ENCODE assay signal across 17 cellular contexts in the genomic region with DNA sequence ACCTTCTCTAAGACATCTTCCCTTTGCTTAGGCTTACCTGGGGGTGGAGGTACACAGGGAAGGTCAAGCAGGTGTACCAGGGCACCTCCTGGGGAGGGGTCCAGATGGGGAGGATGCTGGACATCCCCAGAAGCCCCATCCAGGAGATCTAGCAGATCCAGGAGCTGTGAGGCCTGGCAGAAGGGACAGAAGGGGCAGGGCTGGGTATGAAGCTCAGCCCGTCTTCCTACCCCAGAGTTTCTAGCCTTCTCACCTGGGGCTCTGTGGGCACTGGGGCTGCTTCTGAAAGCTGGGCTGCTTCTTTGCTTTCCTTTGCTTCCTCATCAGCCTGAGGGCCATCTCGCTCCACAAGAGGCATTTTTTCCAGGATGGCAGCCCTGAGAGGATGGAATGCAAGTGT. TPM values are rescaled to one million over a fixed set of nuclear protein-coding genes. Genes with fewer than 3 reads are reported as not detected.
DNase-seq lines count a peak whose midpoint lies in the region; ATAC-seq and TF ChIP-seq lines count a peak whose summit lies in the region.
"Had no signal": no experiment of that assay in that cellular context is flagged by ENCODE, and none has a peak within 500 bp of the region (broad histone marks: within the 10 kb centered on the region; RNA-seq: fewer than 3 reads in every experiment).

No MANE protein-coding gene starts in this region.

- H3K4me3 ChIP-seq in dorsolateral prefrontal cortex = no peak overlapping the region

- no peak overlapping the region for H3K4me3 Mint-ChIP-seq in stimulated activated memory B cell treated with anti-CD40 and anti-IgM and Interleukin-4, amounts not matched to agents 10 μg/mL and 1 μg/mL and 100 μg/mL, for 72 hours
- H3K4me3 Mint-ChIP-seq: CD4-positive, alpha-beta memory T cell had no signal

- H3K27me3 Mint-ChIP-seq in stimulated activated memory B cell treated with anti-CD40 and anti-IgM and Interleukin-4, amounts not matched to agents 10 μg/mL and 1 μg/mL and 100 μg/mL, for 72 hours = no peaks in the 10 kb centered on the region
- H3K27me3 Mint-ChIP-seq: CD4-positive, alpha-beta memory T cell had no signal

- peak overlapping the region; percentile 47 for H3K27ac ChIP-seq in RWPE1
- peak overlapping the region in 45 of 59 donors; percentile 0 to 84 (median 58) for H3K27ac ChIP-seq in dorsolateral prefrontal cortex

- H3K27ac Mint-ChIP-seq in activated naive CD4-positive, alpha-beta T cell treated with anti-CD3 and anti-CD28 coated beads, Interleukin-2, amount 50 U/mL, for 72 hours = peak overlapping the region; percentile 79 to 97
- H3K27ac Mint-ChIP-seq in stimulated activated memory B cell treated with anti-CD40 and anti-IgM and Interleukin-4, amounts not matched to agents 10 μg/mL and 1 μg/mL and 100 μg/mL, for 72 hours = peak overlapping the region; percentile 39

- intact Hi-C loops in dorsolateral prefrontal cortex (cut with DNase I) = loop anchor here (2.0 to 5.0 kb wide), 2 partner anchors 78 to 234 kb away; no protein-coding TSS in a partner anchor

- DNase-seq in activated naive CD4-positive, alpha-beta T cell treated with anti-CD3 and anti-CD28 coated beads, Interleukin-2, amount 50 U/mL, for 72 hours (ENCODE audit: low spot score in 2 of 2) = no peak
- DNase-seq in activated naive CD4-positive, alpha-beta T cell treated with anti-CD3 and anti-CD28 coated beads, Interleukin-2, amount 50 U/mL, for 16 hours = no peak
- no peak for DNase-seq in RWPE1 (ENCODE audit: low spot score)
- no peak for DNase-seq in dorsolateral prefrontal cortex
- DNase-seq in epidermal melanocyte (ENCODE audit: insufficient read length, low spot score) = no peak
- DNase-seq: CD4-positive, alpha-beta memory T cell; GF-D8; KG1; NCI-H1105 treated with DMSO at 0.1 percent for 48 hours; NCI-H1694 treated with DMSO at 0.1 percent for 48 hours; NK-92 treated with Interleukin-12 subunit alpha and Interleukin-12 subunit beta, amount 100 ng/mL, for 24 hours; SHP77 treated with DMSO at 0.1 percent for 48 hours had no signal

- H3K36me3 Mint-ChIP-seq in activated naive CD4-positive, alpha-beta T cell treated with anti-CD3 and anti-CD28 coated beads, Interleukin-2, amount 50 U/mL, for 72 hours = peaks cover 0 to 23% of the 10 kb centered on the region in 2 donors
- peaks cover 45% of the 10 kb centered on the region for H3K36me3 Mint-ChIP-seq in stimulated activated memory B cell treated with anti-CD40 and anti-IgM and Interleukin-4, amounts not matched to agents 10 μg/mL and 1 μg/mL and 100 μg/mL, for 72 hours

- no peaks in the 10 kb centered on the region for H3K27me3 ChIP-seq in dorsolateral prefrontal cortex

- H3K9me3 Mint-ChIP-seq in activated naive CD4-positive, alpha-beta T cell treated with anti-CD3 and anti-CD28 coated beads, Interleukin-2, amount 50 U/mL, for 72 hours = no peaks in the 10 kb centered on the region
- no peaks in the 10 kb centered on the region for H3K9me3 Mint-ChIP-seq in stimulated activated memory B cell treated with anti-CD40 and anti-IgM and Interleukin-4, amounts not matched to agents 10 μg/mL and 1 μg/mL and 100 μg/mL, for 72 hours
- H3K9me3 Mint-ChIP-seq: CD4-positive, alpha-beta memory T cell had no signal

- CTCF ChIA-PET in RWPE1 (lab: Yijun Ruan, JAX) = interaction anchor here (0.5 to 2.8 kb wide), 5 partner anchors 10 to 330 kb away, joined by 3 to 24 read pairs (median 3); no protein-coding TSS in a partner anchor

- TF ChIP-seq CTCF in RWPE1 (conservative IDR thresholded peaks at IDR 0.05; ENCODE audit: low read depth) (no peak), dorsolateral prefrontal cortex (IDR thresholded peaks at IDR 0.05 in 54 of 56, conservative IDR thresholded peaks at IDR 0.05 in 2 of 56; ENCODE audit: low read depth in 1 of 56, partially characterized antibody in 56 of 56) (no peak)

- ATAC-seq in activated naive CD4-positive, alpha-beta T cell treated with anti-CD3 and anti-CD28 coated beads, Interleukin-2, amount 50 U/mL, for 72 hours = no peak
- no peak for ATAC-seq in stimulated activated memory B cell treated with anti-CD40 and anti-IgM and Interleukin-4, amounts not matched to agents 10 μg/mL and 1 μg/mL and 100 μg/mL, for 72 hours
- ATAC-seq in HG03342 (IDR thresholded peaks at IDR 0.05; ENCODE audit: unreplicated experiment) (no peak), GM18870 (IDR thresholded peaks at IDR 0.05; ENCODE audit: unreplicated experiment) (no peak)

- POLR2A ChIA-PET in RWPE1 (lab: Yijun Ruan, JAX; ENCODE audit: low non-redundant PET) = no interaction called here

- peaks cover 64% of the 10 kb centered on the region for H3K4me1 Mint-ChIP-seq in stimulated activated memory B cell treated with anti-CD40 and anti-IgM and Interleukin-4, amounts not matched to agents 10 μg/mL and 1 μg/mL and 100 μg/mL, for 72 hours

RNA-seq across cellular contexts. Expression of gene THTPA, which starts 5.2 kb away (rescaled TPM):
- total RNA-seq in activated naive CD4-positive, alpha-beta T cell treated with anti-CD3 and anti-CD28 coated beads, Interleukin-2, amount 50 U/mL, for 72 hours = 1 to 10 TPM; 5.9 to 6.5 TPM
- total RNA-seq in dorsolateral prefrontal cortex = 10 to 100 TPM; 20.2 to 54.1 (median 34.9) TPM

RNA-seq across cellular contexts. Expression of gene AP1G2, which starts 6.3 kb away (rescaled TPM):
- 100 to 1,000 TPM; 193 to 370 TPM for total RNA-seq in activated naive CD4-positive, alpha-beta T cell treated with anti-CD3 and anti-CD28 coated beads, Interleukin-2, amount 50 U/mL, for 72 hours
- 100 to 1,000 TPM in 99 of 120 experiments, 10 to 100 TPM in 21; 48.8 to 291 (median 147) TPM for total RNA-seq in dorsolateral prefrontal cortex

RNA-seq across cellular contexts. Expression of gene ZFHX2, which starts 9.7 kb away (rescaled TPM):
- 1 to 10 TPM; 1.1 to 2.5 TPM for total RNA-seq in activated naive CD4-positive, alpha-beta T cell treated with anti-CD3 and anti-CD28 coated beads, Interleukin-2, amount 50 U/mL, for 72 hours
- total RNA-seq in dorsolateral prefrontal cortex = 10 to 100 TPM; 11.8 to 39.5 (median 21.5) TPM

RNA-seq across cellular contexts. Expression of gene JPH4, which starts 17.3 kb away (rescaled TPM):
- total RNA-seq in activated naive CD4-positive, alpha-beta T cell treated with anti-CD3 and anti-CD28 coated beads, Interleukin-2, amount 50 U/mL, for 72 hours = not detected
- total RNA-seq in dorsolateral prefrontal cortex = 100 to 1,000 TPM in 119 of 120 experiments, 10 to 100 TPM in 1; 61.3 to 302 (median 213) TPM
- total RNA-seq: CD4-positive, alpha-beta memory T cell; NCI-H460; OCI-LY7 had no signal
